1 cellular context compared by ENCODE assay signal in genomic region chr2:134295441-134295840, GRCh38.
TF ChIP-seq lines count a peak whose summit lies in the region.

No MANE protein-coding gene starts in this region.

TF ChIP-seq in GM23338, 12 proteins besides CTCF, POLR2A, EP300 and RAD21 (continued from another document):
- TF ChIP-seq ZNF462 (CRISPR knock-in tag; IDR thresholded peaks at IDR 0.05) (no peak), REST (IDR thresholded peaks at IDR 0.05; ENCODE audit: unreplicated experiment) (no peak), JUNB (IDR thresholded peaks at IDR 0.05; ENCODE audit: unreplicated experiment) (no peak)
